In genomic region chrX:53445977-53446376, GRCh38 we compare ENCODE assay signal across 9 cellular contexts. TPM values are rescaled to one million over a fixed set of nuclear protein-coding genes. Genes with fewer than 3 reads are reported as not detected.
DNase-seq lines count a peak whose midpoint lies in the region; ATAC-seq and TF ChIP-seq lines count a peak whose summit lies in the region.
"Had no signal": no experiment of that assay in that cellular context is flagged by ENCODE, and none has a peak within 500 bp of the region (broad histone marks: within the 10 kb centered on the region; RNA-seq: fewer than 3 reads in every experiment).

No MANE protein-coding gene starts in this region.

- H3K27me3 Mint-ChIP-seq in activated CD8-positive, alpha-beta memory T cell treated with anti-CD3 and anti-CD28 coated beads, Interleukin-2, amount 10 ng/mL, durations not matched to agents 7 days and 5 days = no peaks in the 10 kb centered on the region
- H3K27me3 Mint-ChIP-seq: stimulated activated naive CD8-positive, alpha-beta T cell treated with anti-CD3 and anti-CD28 coated beads, Interleukin-15, Interleukin-2, amounts not matched to agents 100 ng/mL and 50 ng/mL, for 24 hours had no signal

- no peaks in the 10 kb centered on the region for H3K36me3 Mint-ChIP-seq in activated CD8-positive, alpha-beta memory T cell treated with anti-CD3 and anti-CD28 coated beads, Interleukin-2, amount 10 ng/mL, durations not matched to agents 7 days and 5 days

- no peaks in the 10 kb centered on the region for H3K9me3 Mint-ChIP-seq in activated CD8-positive, alpha-beta memory T cell treated with anti-CD3 and anti-CD28 coated beads, Interleukin-2, amount 10 ng/mL, durations not matched to agents 7 days and 5 days (ENCODE audit: low read depth)
- H3K9me3 Mint-ChIP-seq: stimulated activated naive CD8-positive, alpha-beta T cell treated with anti-CD3 and anti-CD28 coated beads, Interleukin-15, Interleukin-2, amounts not matched to agents 100 ng/mL and 50 ng/mL, for 24 hours had no signal

- POLR2A ChIA-PET in GM10248 (lab: Yijun Ruan, JAX) = interaction anchor here (0.6 to 0.7 kb wide), 2 partner anchors 10 kb away, joined by 3 read pairs; no protein-coding TSS in a partner anchor

- TF ChIP-seq CTCF in GM10248 (IDR thresholded peaks at IDR 0.05; ENCODE audit: control extremely low read depth, extremely low read depth, low read depth, missing control alignments) (peak; percentile 44), fibroblast of villous mesenchyme (IDR thresholded peaks at IDR 0.05; ENCODE audit: insufficient read depth, low read depth, low read length) (peak; percentile 72)

- peaks cover 4% of the 10 kb centered on the region for H3K4me1 Mint-ChIP-seq in activated CD8-positive, alpha-beta memory T cell treated with anti-CD3 and anti-CD28 coated beads, Interleukin-2, amount 10 ng/mL, durations not matched to agents 7 days and 5 days

- peak; percentile 33 for DNase-seq in A172 (ENCODE audit: low spot score)
- DNase-seq in GM10248 (ENCODE audit: extremely low spot score) = peak; percentile 44
- peak; percentile 2 for DNase-seq in NCI-H510A (lab: John Stamatoyannopoulos, UW)
- DNase-seq in activated CD8-positive, alpha-beta memory T cell treated with anti-CD3 and anti-CD28 coated beads, Interleukin-2, amount 10 ng/mL, durations not matched to agents 7 days and 5 days = peak; percentile 68
- peak; percentile 38 for DNase-seq in fibroblast of villous mesenchyme (ENCODE audit: low read depth)
- peak; percentile 23 for DNase-seq in stimulated activated CD4-positive, alpha-beta T cell treated with anti-CD3 and anti-CD28 coated beads, Interleukin-12 subunit alpha, Interleukin-12 subunit beta, amount 100 ng/mL, for 4 hours
- DNase-seq in COLO829 (ENCODE audit: low spot score) = no peak

- ATAC-seq in activated CD8-positive, alpha-beta memory T cell treated with anti-CD3 and anti-CD28 coated beads, Interleukin-2, amount 10 ng/mL, durations not matched to agents 7 days and 5 days = peak; percentile 49
- ATAC-seq in HG03378 (IDR thresholded peaks at IDR 0.05; ENCODE audit: unreplicated experiment) = no peak

- CTCF ChIA-PET in GM10248 (lab: Yijun Ruan, JAX) = interaction anchor here (0.7 to 5.2 kb wide), 13 partner anchors 10 to 162 kb away, joined by 3 to 78 read pairs (median 6); partner anchors contain the start of genes HSD17B10, RIBC1 and SMC1A
- CTCF ChIA-PET in activated CD8-positive, alpha-beta memory T cell treated with anti-CD3 and anti-CD28 coated beads, Interleukin-2, amount 10 ng/mL, durations not matched to agents 7 days and 5 days (lab: Charles Lee) = interaction anchor here (0.7 to 5.1 kb wide), 17 partner anchors 10 to 201 kb away, joined by 3 to 46 read pairs (median 5); partner anchors contain the start of genes HSD17B10, RIBC1 and SMC1A

- no peak overlapping the region for H3K4me3 Mint-ChIP-seq in activated CD8-positive, alpha-beta memory T cell treated with anti-CD3 and anti-CD28 coated beads, Interleukin-2, amount 10 ng/mL, durations not matched to agents 7 days and 5 days
- H3K4me3 Mint-ChIP-seq: stimulated activated naive CD8-positive, alpha-beta T cell treated with anti-CD3 and anti-CD28 coated beads, Interleukin-15, Interleukin-2, amounts not matched to agents 100 ng/mL and 50 ng/mL, for 24 hours had no signal

- no peak overlapping the region for H3K27ac Mint-ChIP-seq in activated CD8-positive, alpha-beta memory T cell treated with anti-CD3 and anti-CD28 coated beads, Interleukin-2, amount 10 ng/mL, durations not matched to agents 7 days and 5 days
- H3K27ac Mint-ChIP-seq: stimulated activated naive CD8-positive, alpha-beta T cell treated with anti-CD3 and anti-CD28 coated beads, Interleukin-15, Interleukin-2, amounts not matched to agents 100 ng/mL and 50 ng/mL, for 24 hours had no signal

- no peak overlapping the region for H3K4me3 ChIP-seq in fibroblast of villous mesenchyme (ENCODE audit: low read depth, low read length)

RNA-seq across cellular contexts. Expression of gene HSD17B10, which starts 11.8 kb away (rescaled TPM):
- 128 and 156 TPM in 2 replicates for total RNA-seq in A172 (2014; rRNA removed; shearing (Covaris generic))
- 100 to 1,000 TPM; 111 to 147 TPM for total RNA-seq in activated CD8-positive, alpha-beta memory T cell treated with anti-CD3 and anti-CD28 coated beads, Interleukin-2, amount 10 ng/mL, durations not matched to agents 7 days and 5 days
- total RNA-seq in fibroblast of villous mesenchyme = 62.6 and 77.3 TPM in 2 replicates

RNA-seq across cellular contexts. Expression of gene RIBC1, which starts 23.3 kb away (rescaled TPM):
- total RNA-seq in A172 (2014; rRNA removed; shearing (Covaris generic)) = 0.48 and 2.6 TPM in 2 replicates
- 1 to 10 TPM in 1 of 2 experiments, under 1 TPM in 1; 0.61 to 1.1 TPM for total RNA-seq in activated CD8-positive, alpha-beta memory T cell treated with anti-CD3 and anti-CD28 coated beads, Interleukin-2, amount 10 ng/mL, durations not matched to agents 7 days and 5 days
- 0.32 and 0.43 TPM in 2 replicates for total RNA-seq in fibroblast of villous mesenchyme

RNA-seq across cellular contexts. Expression of gene SMC1A, which starts 23.5 kb away (rescaled TPM):
- total RNA-seq in A172 (2014; rRNA removed; shearing (Covaris generic)) = 32.5 and 54.9 TPM in 2 replicates
- total RNA-seq in activated CD8-positive, alpha-beta memory T cell treated with anti-CD3 and anti-CD28 coated beads, Interleukin-2, amount 10 ng/mL, durations not matched to agents 7 days and 5 days = 100 to 1,000 TPM; 159 to 171 TPM
- total RNA-seq in fibroblast of villous mesenchyme = 23.3 and 26.7 TPM in 2 replicates
